15 cellular contexts compared by ENCODE assay signal in the genomic region with DNA sequence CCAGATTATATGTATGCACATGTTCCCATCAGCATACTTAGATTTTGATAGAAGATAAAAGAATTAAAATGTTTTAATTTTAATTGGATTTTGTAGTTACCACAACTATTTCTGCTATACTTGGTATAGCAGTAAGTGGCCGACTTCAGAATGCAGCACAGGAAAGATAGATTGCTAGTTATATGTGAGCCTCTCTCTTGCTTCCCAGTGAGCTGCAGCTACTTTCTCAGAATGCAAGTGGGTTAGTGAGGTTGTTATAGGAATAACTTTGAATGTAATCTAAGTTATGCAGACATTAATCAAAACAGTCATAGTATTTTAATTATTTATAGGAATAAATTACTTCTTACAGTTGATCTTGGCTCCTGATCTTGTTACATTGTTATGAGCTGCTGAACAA.
DNase-seq lines count a peak whose midpoint lies in the region; ATAC-seq, FAIRE-seq and TF ChIP-seq lines count a peak whose summit lies in the region.
"Had no signal": no experiment of that assay in that cellular context is flagged by ENCODE, and none has a peak within 500 bp of the region (broad histone marks: within the 10 kb centered on the region; RNA-seq: fewer than 3 reads in every experiment).

No MANE protein-coding gene starts in this region.

- H3K4me3 ChIP-seq in gastroesophageal sphincter: no peak overlapping the region
- H3K4me3 ChIP-seq in tibial artery: no peak overlapping the region
- H3K4me3 ChIP-seq in HAP-1: no peak overlapping the region
- H3K4me3 ChIP-seq: BLaER1 treated with 17β-estradiol and CSF1 and Interleukin-3, amounts not matched to agents 10 nM and 100 nM; GM23248 had no signal

- POLR2A ChIA-PET in activated CD4-positive, alpha-beta T cell treated with anti-CD3 and anti-CD28 coated beads, Interleukin-2, amount 10 ng/mL, durations not matched to agents 7 days and 5 days (lab: Charles Lee): no interaction called here

- H3K4me3 Mint-ChIP-seq in activated CD4-positive, alpha-beta T cell treated with anti-CD3 and anti-CD28 coated beads, Interleukin-2, amount 10 ng/mL, durations not matched to agents 7 days and 5 days: no peak overlapping the region
- H3K4me3 Mint-ChIP-seq: CD4-positive, CD25-positive, alpha-beta regulatory T cell had no signal

- intact Hi-C loops in tibial artery (cut with DNase I; ENCODE audit: low total_unique reads): no loop called here

- H3K4me1 Mint-ChIP-seq in activated CD4-positive, alpha-beta T cell treated with anti-CD3 and anti-CD28 coated beads, Interleukin-2, amount 10 ng/mL, durations not matched to agents 7 days and 5 days: no peaks in the 10 kb centered on the region

- no peaks in the 10 kb centered on the region for H3K27me3 Mint-ChIP-seq in activated CD4-positive, alpha-beta T cell treated with anti-CD3 and anti-CD28 coated beads, Interleukin-2, amount 10 ng/mL, durations not matched to agents 7 days and 5 days
- H3K27me3 Mint-ChIP-seq: CD4-positive, CD25-positive, alpha-beta regulatory T cell had no signal

- no peaks in the 10 kb centered on the region for H3K36me3 Mint-ChIP-seq in activated CD4-positive, alpha-beta T cell treated with anti-CD3 and anti-CD28 coated beads, Interleukin-2, amount 10 ng/mL, durations not matched to agents 7 days and 5 days (ENCODE audit: low read depth)

- TF ChIP-seq EP300 in gastroesophageal sphincter (IDR thresholded peaks at IDR 0.05): no peak

- H3K36me3 ChIP-seq in gastroesophageal sphincter: no peaks in the 10 kb centered on the region
- no peaks in the 10 kb centered on the region for H3K36me3 ChIP-seq in tibial artery
- no peaks in the 10 kb centered on the region for H3K36me3 ChIP-seq in HAP-1 (replicated peaks)
- H3K36me3 ChIP-seq: BLaER1 treated with 17β-estradiol and CSF1 and Interleukin-3, amounts not matched to agents 10 nM and 100 nM had no signal

- no peak for TF ChIP-seq POLR2A in gastroesophageal sphincter (IDR thresholded peaks at IDR 0.05)

- WGBS in gastroesophageal sphincter (ENCODE audit: low coverage in 1 of 2), 2 donors: 16 to 20% methylated on average over 1 of the region's 1 CpG

- H3K27ac Mint-ChIP-seq in activated CD4-positive, alpha-beta T cell treated with anti-CD3 and anti-CD28 coated beads, Interleukin-2, amount 10 ng/mL, durations not matched to agents 7 days and 5 days: no peak overlapping the region

- peaks cover 0 to 19% (median 6%) of the 10 kb centered on the region in 3 donors for H3K4me1 ChIP-seq in gastroesophageal sphincter
- H3K4me1 ChIP-seq in tibial artery: peaks cover 0 to 16% (median 10%) of the 10 kb centered on the region in 4 donors
- H3K4me1 ChIP-seq in HAP-1: no peaks in the 10 kb centered on the region
- H3K4me1 ChIP-seq: BLaER1 treated with 17β-estradiol and CSF1 and Interleukin-3, amounts not matched to agents 10 nM and 100 nM had no signal

- H3K9me3 Mint-ChIP-seq in activated CD4-positive, alpha-beta T cell treated with anti-CD3 and anti-CD28 coated beads, Interleukin-2, amount 10 ng/mL, durations not matched to agents 7 days and 5 days: peaks cover 14% of the 10 kb centered on the region

- TF ChIP-seq CTCF in gastroesophageal sphincter (IDR thresholded peaks at IDR 0.05): no peak
- TF ChIP-seq CTCF in tibial artery (IDR thresholded peaks at IDR 0.05): no peak

- H3K27ac ChIP-seq in gastroesophageal sphincter (peak overlapping the region in 3 of 4 donors; percentile 5 to 74 (median 51)), tibial artery (peak overlapping the region; percentile 8 to 20)
- H3K27ac ChIP-seq: BLaER1 treated with 17β-estradiol and CSF1 and Interleukin-3, amounts not matched to agents 10 nM and 100 nM; GM23248 had no signal

- FAIRE-seq in G401.6 (lab: Jason Lieb, UNC) (peak; percentile 69), TTC549 (lab: Jason Lieb, UNC) (peak; percentile 75)
- FAIRE-seq: GM18507, H54 had no signal

- no peak for ATAC-seq in gastroesophageal sphincter

- no peak for DNase-seq in tibial artery
- no peak for DNase-seq in activated CD4-positive, alpha-beta T cell treated with anti-CD3 and anti-CD28 coated beads, Interleukin-2, amount 10 ng/mL, durations not matched to agents 7 days and 5 days
- DNase-seq in NOMO-1 treated with dmso at 0.1 percent for 144 hours (lab: John Stamatoyannopoulos, UW; ENCODE audit: unreplicated experiment): no peak
- no peak for DNase-seq in HAP-1 (ENCODE audit: low spot score in 2 of 2)
- DNase-seq: 8988T; AML-193; CD4-positive, CD25-positive, alpha-beta regulatory T cell; DMS53; GM23248 had no signal

- no peaks in the 10 kb centered on the region for H3K27me3 ChIP-seq in gastroesophageal sphincter
- no peaks in the 10 kb centered on the region for H3K27me3 ChIP-seq in tibial artery
- H3K27me3 ChIP-seq in HAP-1 (ENCODE audit: low read depth): no peaks in the 10 kb centered on the region
- H3K27me3 ChIP-seq: BLaER1 treated with 17β-estradiol and CSF1 and Interleukin-3, amounts not matched to agents 10 nM and 100 nM had no signal

- in situ Hi-C loops in HAP-1 (cut with MboI; ENCODE audit: low sequenced_read_pairs): no loop called here

- H3K9me3 ChIP-seq in gastroesophageal sphincter: no peaks in the 10 kb centered on the region
- H3K9me3 ChIP-seq in tibial artery: no peaks in the 10 kb centered on the region
- H3K9me3 ChIP-seq in HAP-1: no peaks in the 10 kb centered on the region

- CTCF ChIA-PET in activated CD4-positive, alpha-beta T cell treated with anti-CD3 and anti-CD28 coated beads, Interleukin-2, amount 10 ng/mL, durations not matched to agents 7 days and 5 days (lab: Charles Lee): no interaction called here
